ENCODE assay signal across 13 cellular contexts in the genomic region with DNA sequence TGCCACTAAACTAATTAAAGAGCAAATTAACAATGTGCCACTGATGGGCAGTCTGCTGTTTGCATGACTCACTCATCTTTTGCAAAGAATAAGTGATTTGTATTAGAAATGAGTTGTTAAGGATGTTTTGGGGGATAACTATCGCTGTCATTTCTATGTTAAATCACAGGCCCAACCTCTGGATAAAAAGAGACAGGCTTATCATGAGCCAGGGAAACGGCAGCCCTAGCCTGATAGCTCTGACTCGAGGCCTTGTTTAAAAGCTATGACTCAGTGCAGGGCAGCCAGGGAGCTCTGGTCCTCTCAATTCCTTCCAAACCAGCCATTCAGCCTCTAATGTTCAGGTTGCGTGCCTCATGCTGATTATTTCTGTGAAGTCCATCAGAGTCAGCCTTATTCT.
DNase-seq lines count a peak whose midpoint lies in the region; ATAC-seq and TF ChIP-seq lines count a peak whose summit lies in the region.
"Had no signal": no experiment of that assay in that cellular context is flagged by ENCODE, and none has a peak within 500 bp of the region (broad histone marks: within the 10 kb centered on the region; RNA-seq: fewer than 3 reads in every experiment).

No MANE protein-coding gene starts in this region.

- H3K4me1 ChIP-seq in naive thymus-derived CD4-positive, alpha-beta T cell (ENCODE audit: control insufficient read depth in 2 of 2, insufficient read depth in 2 of 2, low read length in 2 of 2), result no peaks in the 10 kb centered on the region

- DNase-seq in AG10803 (ENCODE audit: low read depth) (peak; percentile 16), NCI-H226 (peak; percentile 63), dedifferentiated amniotic fluid mesenchymal stem cell (ENCODE audit: extremely low spot score) (peak; percentile 45), kidney tubule cell (ENCODE audit: low spot score) (peak; percentile 10), NCI-H1105 treated with DMSO at 0.1 percent for 48 hours (lab: John Stamatoyannopoulos, UW) (no peak), HUDEP-2 (lab: John Stamatoyannopoulos, UW; ENCODE audit: unreplicated experiment in 76 of 76) (no peak)
- DNase-seq in naive thymus-derived CD4-positive, alpha-beta T cell, result no peak
- DNase-seq in stimulated activated effector memory CD8-positive, alpha-beta T cell treated with anti-CD3 and anti-CD28 coated beads, Interleukin-12 subunit alpha, Interleukin-12 subunit beta, amount 100 ng/mL, for 72 hours (ENCODE audit: low spot score in 2 of 2), result no peak
- DNase-seq: activated CD8-positive, alpha-beta memory T cell treated with anti-CD3 and anti-CD28 coated beads, Interleukin-2, amount 50 U/mL, for 4 hours; KBM-7; NCI-H510A; T-helper 2 cell had no signal

- H3K9me3 Mint-ChIP-seq in naive thymus-derived CD4-positive, alpha-beta T cell, result peaks cover 0 to 4% (median 0%) of the 10 kb centered on the region in 11 donors
- no peaks in the 10 kb centered on the region for H3K9me3 Mint-ChIP-seq in stimulated activated effector memory CD8-positive, alpha-beta T cell treated with anti-CD3 and anti-CD28 coated beads, Interleukin-12 subunit alpha, Interleukin-12 subunit beta, amount 100 ng/mL, for 72 hours
- H3K9me3 Mint-ChIP-seq: CD14-positive monocyte had no signal

- TF ChIP-seq CTCF in AG10803 (conservative IDR thresholded peaks at IDR 0.05; ENCODE audit: low read length), result no peak

- no peaks in the 10 kb centered on the region for H3K36me3 Mint-ChIP-seq in naive thymus-derived CD4-positive, alpha-beta T cell
- no peaks in the 10 kb centered on the region for H3K36me3 Mint-ChIP-seq in stimulated activated effector memory CD8-positive, alpha-beta T cell treated with anti-CD3 and anti-CD28 coated beads, Interleukin-12 subunit alpha, Interleukin-12 subunit beta, amount 100 ng/mL, for 72 hours
- H3K36me3 Mint-ChIP-seq: CD14-positive monocyte had no signal

- H3K27ac ChIP-seq in naive thymus-derived CD4-positive, alpha-beta T cell (ENCODE audit: low read depth, low read length), result no peak overlapping the region

- no peaks in the 10 kb centered on the region for H3K27me3 ChIP-seq in naive thymus-derived CD4-positive, alpha-beta T cell (ENCODE audit: control insufficient read depth in 2 of 2, insufficient read depth in 2 of 2, low read length in 2 of 2)

- POLR2A ChIA-PET in naive thymus-derived CD4-positive, alpha-beta T cell (lab: Charles Lee), result no interaction called here

- no peaks in the 10 kb centered on the region for H3K4me1 Mint-ChIP-seq in naive thymus-derived CD4-positive, alpha-beta T cell
- H3K4me1 Mint-ChIP-seq in stimulated activated effector memory CD8-positive, alpha-beta T cell treated with anti-CD3 and anti-CD28 coated beads, Interleukin-12 subunit alpha, Interleukin-12 subunit beta, amount 100 ng/mL, for 72 hours, result no peaks in the 10 kb centered on the region
- H3K4me1 Mint-ChIP-seq: CD14-positive monocyte had no signal

- H3K4me3 Mint-ChIP-seq in naive thymus-derived CD4-positive, alpha-beta T cell, result no peak overlapping the region
- no peak overlapping the region for H3K4me3 Mint-ChIP-seq in stimulated activated effector memory CD8-positive, alpha-beta T cell treated with anti-CD3 and anti-CD28 coated beads, Interleukin-12 subunit alpha, Interleukin-12 subunit beta, amount 100 ng/mL, for 72 hours
- H3K4me3 Mint-ChIP-seq: CD14-positive monocyte had no signal

- no peak overlapping the region for H3K27ac Mint-ChIP-seq in naive thymus-derived CD4-positive, alpha-beta T cell
- no peak overlapping the region for H3K27ac Mint-ChIP-seq in stimulated activated effector memory CD8-positive, alpha-beta T cell treated with anti-CD3 and anti-CD28 coated beads, Interleukin-12 subunit alpha, Interleukin-12 subunit beta, amount 100 ng/mL, for 72 hours
- H3K27ac Mint-ChIP-seq: CD14-positive monocyte had no signal

- no peaks in the 10 kb centered on the region for H3K36me3 ChIP-seq in naive thymus-derived CD4-positive, alpha-beta T cell (ENCODE audit: control insufficient read depth in 2 of 3, insufficient read depth in 3 of 3, low read length in 3 of 3)

- intact Hi-C loops in naive thymus-derived CD4-positive, alpha-beta T cell (cut with micrococcal nuclease), result no loop called here

- ATAC-seq in naive thymus-derived CD4-positive, alpha-beta T cell, result no peak
- ATAC-seq in stimulated activated effector memory CD8-positive, alpha-beta T cell treated with anti-CD3 and anti-CD28 coated beads, Interleukin-12 subunit alpha, Interleukin-12 subunit beta, amount 100 ng/mL, for 72 hours, result no peak

- CTCF ChIA-PET in naive thymus-derived CD4-positive, alpha-beta T cell (lab: Charles Lee), result no interaction called here

- peaks cover 0 to 2% (median 0%) of the 10 kb centered on the region in 5 donors for H3K27me3 Mint-ChIP-seq in naive thymus-derived CD4-positive, alpha-beta T cell

- no peak overlapping the region for H3K4me3 ChIP-seq in AG10803 (ENCODE audit: low read length)
- H3K4me3 ChIP-seq in naive thymus-derived CD4-positive, alpha-beta T cell (ENCODE audit: low read length), result no peak overlapping the region

- no peaks in the 10 kb centered on the region for H3K9me3 ChIP-seq in naive thymus-derived CD4-positive, alpha-beta T cell (ENCODE audit: control insufficient read depth in 2 of 3, low read length in 3 of 3)

Comparison
In these comparisons a context has a peak if more than half of its experiments do, and no peak if none do; other contexts are left out.
1. DNase-seq: peak in AG10803 (single experiment), NCI-H226 (single experiment), dedifferentiated amniotic fluid mesenchymal stem cell (single experiment) and kidney tubule cell (single experiment); none in NCI-H1105 treated with DMSO at 0.1 percent for 48 hours (single experiment), naive thymus-derived CD4-positive, alpha-beta T cell (0 of 9), stimulated activated effector memory CD8-positive, alpha-beta T cell treated with anti-CD3 and anti-CD28 coated beads, Interleukin-12 subunit alpha, Interleukin-12 subunit beta, amount 100 ng/mL, for 72 hours (0 of 2) and HUDEP-2 (0 of 76).